Comparison of ENCODE assay signal across 9 cellular contexts in the genomic region with DNA sequence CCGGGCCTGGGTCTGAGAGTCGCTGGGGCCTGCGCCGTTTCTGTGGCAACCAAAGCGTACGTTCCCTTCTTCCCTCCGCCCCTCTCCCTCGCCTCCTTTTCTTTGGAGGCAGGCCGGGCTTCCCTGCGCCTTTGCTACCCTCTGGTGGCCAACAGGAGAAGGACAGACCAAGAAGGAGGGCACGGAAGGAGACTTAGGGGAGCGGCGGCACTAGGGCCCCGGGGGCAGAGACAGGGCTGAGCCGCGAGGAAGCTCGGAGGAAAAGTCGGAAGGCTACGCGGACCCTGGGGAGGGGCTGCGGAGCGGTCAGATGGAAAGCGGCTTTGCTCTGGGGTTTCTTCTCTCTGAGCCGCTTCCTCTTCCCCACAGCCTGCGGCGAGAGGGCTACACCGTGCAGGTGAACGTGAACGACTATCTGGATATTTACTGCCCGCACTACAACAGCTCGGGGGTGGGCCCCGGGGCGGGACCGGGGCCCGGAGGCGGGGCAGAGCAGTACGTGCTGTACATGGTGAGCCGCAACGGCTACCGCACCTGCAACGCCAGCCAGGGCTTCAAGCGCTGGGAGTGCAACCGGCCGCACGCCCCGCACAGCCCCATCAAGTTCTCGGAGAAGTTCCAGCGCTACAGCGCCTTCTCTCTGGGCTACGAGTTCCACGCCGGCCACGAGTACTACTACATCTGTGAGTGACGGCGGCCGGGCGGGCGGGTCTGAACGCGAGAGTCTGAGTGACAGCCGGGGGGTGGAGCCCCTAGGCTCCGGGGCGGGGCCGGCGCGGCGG. TPM values are rescaled to one million over a fixed set of nuclear protein-coding genes. Genes with fewer than 3 reads are reported as not detected.
A peak's percentile ranks its signal among the peaks of the same experiment; 100 is the strongest.
DNase-seq lines count a peak whose midpoint lies in the region; ATAC-seq, FAIRE-seq and TF ChIP-seq lines count a peak whose summit lies in the region.
"Had no signal": no experiment of that assay in that cellular context is flagged by ENCODE, and none has a peak within 500 bp of the region (broad histone marks: within the 10 kb centered on the region; RNA-seq: fewer than 3 reads in every experiment).

No MANE protein-coding gene starts in this region.

- H3K9me3 ChIP-seq in mammary epithelial cell (replicated peaks; ENCODE audit: insufficient read depth, low read length), result no peaks in the 10 kb centered on the region
- no peaks in the 10 kb centered on the region for H3K9me3 ChIP-seq in small intestine (ENCODE audit: control insufficient read depth, low read depth)

- H3K27me3 ChIP-seq in mammary epithelial cell (ENCODE audit: insufficient read depth, low read length) (peaks cover 20% of the 10 kb centered on the region), small intestine (ENCODE audit: control insufficient read depth in 2 of 2, insufficient read depth in 2 of 2, low read length in 2 of 2) (peaks cover 0 to 23% of the 10 kb centered on the region in 2 donors)

- H3K9ac ChIP-seq in mammary epithelial cell (ENCODE audit: insufficient read depth, low read length), result peak overlapping the region; percentile 56

- intact Hi-C loops in mammary epithelial cell (cut with micrococcal nuclease), result loop anchor here (1.0 to 10.0 kb wide), 11 partner anchors 22 to 606 kb away; a partner anchor contains a TSS

- 1% methylated on average over 26 of the region's 67 CpGs for WGBS in mammary epithelial cell (ENCODE audit: low coverage, missing lambda C conversion rate)
- 0 to 1% (median 1%) methylated on average over 60 to 67 of the region's 67 CpGs for WGBS in small intestine, 3 donors

- DNase-seq in AG08395 (ENCODE audit: low spot score) (peak; percentile 97), NCI-H2196 (lab: John Stamatoyannopoulos, UW; ENCODE audit: unreplicated experiment) (peak; percentile 90), mammary epithelial cell (peak; percentile 90), iPS-NIHi7 (ENCODE audit: extremely low spot score) (peak; percentile 93), small intestine (peak; percentile 95)

- ATAC-seq in GM18873 (IDR thresholded peaks at IDR 0.05; ENCODE audit: low FRiP score, unreplicated experiment) (peak; percentile 68), HG03139 (IDR thresholded peaks at IDR 0.05; ENCODE audit: unreplicated experiment) (peak; percentile 63)

- H3K36me3 ChIP-seq in mammary epithelial cell (ENCODE audit: insufficient read depth, low read length), result no peaks in the 10 kb centered on the region
- H3K36me3 ChIP-seq in small intestine (ENCODE audit: control insufficient read depth in 2 of 2, insufficient read depth in 2 of 2, low read length in 2 of 2), result no peaks in the 10 kb centered on the region

- H3K4me3 ChIP-seq in mammary epithelial cell (replicated peaks in 1 of 3; ENCODE audit: insufficient read depth in 1 of 3, low read depth in 2 of 3, low read length in 3 of 3) (peak overlapping the region; percentile 71 to 86 (median 73)), small intestine (ENCODE audit: low read depth in 1 of 2, low read length in 2 of 2) (peak overlapping the region; percentile 35 to 60)

- in situ Hi-C loops in mammary epithelial cell (cut with MboI; ENCODE audit: low sequenced_read_pairs in 2 of 2), result no loop called here

- CTCF ChIA-PET in mammary epithelial cell (lab: Charles Lee; ENCODE audit: low non-redundant PET), result interaction anchor here (0.6 to 1.2 kb wide), 14 partner anchors 11 to 218 kb away, joined by 3 to 11 read pairs (median 4); a partner anchor contains a TSS

- H4K20me1 ChIP-seq in mammary epithelial cell (ENCODE audit: insufficient read depth, low read length), result no peaks in the 10 kb centered on the region

- H3K4me2 ChIP-seq in mammary epithelial cell (ENCODE audit: insufficient read depth, low read depth, low read length), result peak overlapping the region; percentile 79

- peak; percentile 90 for TF ChIP-seq CTCF in VCaP (conservative IDR thresholded peaks at IDR 0.05)
- TF ChIP-seq CTCF in mammary epithelial cell (conservative IDR thresholded peaks at IDR 0.05 in 1 of 2, IDR thresholded peaks at IDR 0.05 in 1 of 2; ENCODE audit: extremely low read depth in 1 of 2, insufficient read depth in 1 of 2, low read depth in 1 of 2, low read length in 2 of 2), result peak; percentile 75 to 89

- no peaks in the 10 kb centered on the region for H3K79me2 ChIP-seq in mammary epithelial cell (ENCODE audit: insufficient read depth, low read length)

- FAIRE-seq in small intestine (lab: Jason Lieb, UNC), result no peak

- H3K4me1 ChIP-seq in mammary epithelial cell (ENCODE audit: insufficient read depth, low read length), result peaks cover 46% of the 10 kb centered on the region
- H3K4me1 ChIP-seq in small intestine (ENCODE audit: control insufficient read depth in 2 of 2, insufficient read depth in 1 of 2, low read depth in 1 of 2, low read length in 1 of 2), result peaks cover 6 to 9% of the 10 kb centered on the region in 2 donors

- dilution Hi-C loops in mammary epithelial cell (cut with HindIII; ENCODE audit: low sequenced_read_pairs), result no loop called here

- peak overlapping the region; percentile 81 for H3K27ac ChIP-seq in VCaP
- H3K27ac ChIP-seq in mammary epithelial cell (ENCODE audit: insufficient read depth, low read depth, low read length), result peak overlapping the region; percentile 70
- H3K27ac ChIP-seq in small intestine (ENCODE audit: low read depth in 1 of 2, low read length in 1 of 2), result peak overlapping the region; percentile 46 to 94

- no TSS peak for BruUV-seq in mammary epithelial cell (replicated peaks; lab: Mats Ljungman, UMichigan)

- H2AFZ ChIP-seq in mammary epithelial cell (ENCODE audit: low read depth, low read length), result peak overlapping the region; percentile 93

RNA-seq across cellular contexts. Expression of a gene that starts 6.3 kb away (rescaled TPM):
- 1 to 10 TPM; 2.2 to 4.0 TPM for total RNA-seq in mammary epithelial cell
- polyA plus RNA-seq in mammary epithelial cell, result 3.7 TPM
- 4.2 TPM for polyA minus RNA-seq in mammary epithelial cell
- 1 to 10 TPM; 2.0 to 7.0 (median 4.5) TPM for polyA plus RNA-seq in small intestine

RNA-seq across cellular contexts. Expression of a gene that starts 21.4 kb away (rescaled TPM):
- total RNA-seq in mammary epithelial cell, result 1 to 10 TPM; 5.0 to 5.8 TPM
- 8.4 TPM for polyA plus RNA-seq in mammary epithelial cell
- 6.8 TPM for polyA minus RNA-seq in mammary epithelial cell
- 10 to 100 TPM; 16.8 to 17.5 (median 17.2) TPM for polyA plus RNA-seq in small intestine

RNA-seq across cellular contexts. Expression of a gene that starts 33.8 kb away (rescaled TPM):
- total RNA-seq in mammary epithelial cell, result 100 to 1,000 TPM; 111 to 127 TPM
- polyA plus RNA-seq in mammary epithelial cell (129 TPM), small intestine (100 to 1,000 TPM; 143 to 206 (median 152) TPM)
- 284 TPM for polyA minus RNA-seq in mammary epithelial cell

RNA-seq across cellular contexts. Expression of a gene that starts 42.8 kb away (rescaled TPM):
- total RNA-seq in mammary epithelial cell, result 10 to 100 TPM; 21.5 to 54.0 TPM
- polyA plus RNA-seq in mammary epithelial cell, result 28.8 TPM
- 13.7 TPM for polyA minus RNA-seq in mammary epithelial cell
- 100 to 1,000 TPM in 2 of 3 donors, 10 to 100 TPM in 1; 50.6 to 166 (median 154) TPM for polyA plus RNA-seq in small intestine
- total RNA-seq: T-helper 1 cell treated with Interleukin-12 subunit alpha and Interleukin-12 subunit beta and Interleukin-4 antibody, amounts not matched to agents 30 ng/mL and 1 ng/mL, for 36 hours had no signal

RNA-seq across cellular contexts. Expression of a gene that starts 50.7 kb away (rescaled TPM):
- 10 to 100 TPM; 31.3 to 40.2 TPM for total RNA-seq in mammary epithelial cell
- polyA plus RNA-seq in mammary epithelial cell, result 54.8 TPM
- polyA minus RNA-seq in mammary epithelial cell, result 47.1 TPM
- 10 to 100 TPM; 44.6 to 99.5 (median 55.9) TPM for polyA plus RNA-seq in small intestine

Comparison
In these comparisons a context has a peak if more than half of its experiments do, and no peak if none do; other contexts are left out.
1. Peak in every context shown above with its lines: DNase-seq, ATAC-seq, H3K4me3 ChIP-seq and H3K27ac ChIP-seq.